9 cellular contexts compared by ENCODE assay signal in the genomic region with DNA sequence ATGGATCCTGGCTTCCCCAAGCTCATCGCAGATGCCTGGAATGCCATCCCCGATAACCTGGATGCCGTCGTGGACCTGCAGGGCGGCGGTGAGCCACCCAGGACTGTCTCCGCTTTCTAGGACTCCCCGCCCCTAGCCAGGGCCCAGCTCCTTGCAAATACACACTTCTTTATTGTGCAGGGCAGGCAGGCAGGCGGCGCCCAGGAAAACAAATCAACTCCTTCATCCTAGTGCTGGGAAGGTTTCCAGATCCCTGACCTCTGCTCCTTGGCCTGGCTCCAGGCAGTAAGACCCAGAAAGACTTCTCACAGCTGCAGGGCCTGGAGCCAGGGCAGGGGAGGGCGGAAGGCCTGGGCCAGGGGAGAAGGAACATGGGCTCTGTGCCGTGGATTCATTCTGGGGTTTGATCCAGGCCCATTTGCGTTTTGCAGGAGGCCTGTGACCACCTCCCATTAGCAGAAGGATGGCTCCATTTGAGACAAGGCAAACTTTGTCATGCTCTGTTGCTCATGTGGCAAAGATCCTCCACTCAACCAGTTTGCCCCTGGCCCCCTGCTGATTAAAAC. TPM values are rescaled to one million over a fixed set of nuclear protein-coding genes. Genes with fewer than 3 reads are reported as not detected.
DNase-seq lines count a peak whose midpoint lies in the region; ATAC-seq and TF ChIP-seq lines count a peak whose summit lies in the region.
"Had no signal": no experiment of that assay in that cellular context is flagged by ENCODE, and none has a peak within 500 bp of the region (broad histone marks: within the 10 kb centered on the region; RNA-seq: fewer than 3 reads in every experiment).

No MANE protein-coding gene starts in this region.

- H3K4me3 ChIP-seq in adrenal gland: no peak overlapping the region
- H3K4me3 ChIP-seq in skeletal muscle satellite cell (ENCODE audit: low read length): no peak overlapping the region

- DNase-seq in HS-27A (ENCODE audit: low read depth) (peak; percentile 82), adrenal gland (peak; percentile 89 to 97 (median 94)), hepatic stellate cell (ENCODE audit: low spot score) (peak; percentile 68), AG20443 (ENCODE audit: low spot score) (no peak)
- no peak for DNase-seq in activated CD4-positive, CD25-positive, alpha-beta regulatory T cell (lab: John Stamatoyannopoulos, UW)
- no peak for DNase-seq in activated CD4-positive, alpha-beta T cell treated with anti-CD3 and anti-CD28 coated beads, Interleukin-2, amount 50 U/mL, for 1 hour
- DNase-seq: naive B cell had no signal

- peak in 3 of 6 experiments; percentile 17 to 31 (median 29) for TF ChIP-seq CTCF in adrenal gland (IDR thresholded peaks at IDR 0.05)

- H3K36me3 ChIP-seq in adrenal gland (replicated peaks in 1 of 2) (peaks cover 0 to 6% of the 10 kb centered on the region in 2 donors), skeletal muscle satellite cell (ENCODE audit: insufficient read depth, low read length) (peaks cover 87% of the 10 kb centered on the region)

- intact Hi-C loops in adrenal gland (cut with DNase I): no loop called here

- no peak for ATAC-seq in GM19467 (IDR thresholded peaks at IDR 0.05; ENCODE audit: unreplicated experiment)

- H3K9me3 ChIP-seq in adrenal gland (replicated peaks in 1 of 3) (no peaks in the 10 kb centered on the region), skeletal muscle satellite cell (replicated peaks; ENCODE audit: low read length) (no peaks in the 10 kb centered on the region)

- H3K27me3 ChIP-seq in adrenal gland: no peaks in the 10 kb centered on the region
- no peaks in the 10 kb centered on the region for H3K27me3 ChIP-seq in skeletal muscle satellite cell (ENCODE audit: control insufficient read depth, insufficient read depth, low read length)

- no peak for TF ChIP-seq POLR2A in adrenal gland (IDR thresholded peaks at IDR 0.05)

- H3K4me2 ChIP-seq in skeletal muscle satellite cell (ENCODE audit: low read length): peak overlapping the region; percentile 11

- H3K9ac ChIP-seq in skeletal muscle satellite cell (ENCODE audit: low read depth, low read length): peak overlapping the region; percentile 39

- 19 to 29% (median 24%) methylated on average over 10 to 13 of the region's 13 CpGs for WGBS in adrenal gland, 4 donors

- H3K27ac ChIP-seq in adrenal gland: peak overlapping the region in 4 of 5 donors; percentile 7 to 68 (median 48)

- H3K4me1 ChIP-seq in adrenal gland (replicated peaks in 1 of 2): peaks cover 10 to 31% of the 10 kb centered on the region in 2 donors
- H3K4me1 ChIP-seq in skeletal muscle satellite cell (ENCODE audit: control insufficient read depth, insufficient read depth, low read length): peaks cover 55% of the 10 kb centered on the region

RNA-seq across cellular contexts. Expression of a gene that starts 6.0 kb away (rescaled TPM):
- 10 to 100 TPM; 12.0 to 33.1 (median 23.7) TPM for total RNA-seq in adrenal gland
- polyA plus RNA-seq in adrenal gland: 10 to 100 TPM in 1 of 3 donors, 1 to 10 TPM in 2; 7.1 to 12.3 (median 8.9) TPM
- total RNA-seq in skeletal muscle satellite cell (2012; rRNA removed): 6.6 and 8.6 TPM in 2 replicates

RNA-seq across cellular contexts. Expression of a gene that starts 23.9 kb away (rescaled TPM):
- 100 to 1,000 TPM in 5 of 8 donors, 10 to 100 TPM in 3; 78.0 to 248 (median 150) TPM for total RNA-seq in adrenal gland
- polyA plus RNA-seq in adrenal gland: 10 to 100 TPM; 43.6 to 69.2 (median 53.6) TPM
- total RNA-seq in skeletal muscle satellite cell (2012; rRNA removed): 377 and 392 TPM in 2 replicates

Comparison
In these comparisons a context has a peak if more than half of its experiments do, and no peak if none do; other contexts are left out.
1. DNase-seq: peak in HS-27A (single experiment), adrenal gland (7 of 7) and hepatic stellate cell (single experiment); none in activated CD4-positive, CD25-positive, alpha-beta regulatory T cell (0 of 4), activated CD4-positive, alpha-beta T cell treated with anti-CD3 and anti-CD28 coated beads, Interleukin-2, amount 50 U/mL, for 1 hour (single experiment) and AG20443 (single experiment).